Comparison of ENCODE assay signal across 8 cellular contexts in genomic region chr2:47401789-47402554, GRCh38. TPM values are rescaled to one million over a fixed set of nuclear protein-coding genes. Genes with fewer than 3 reads are reported as not detected.
A peak's percentile ranks its signal among the peaks of the same experiment; 100 is the strongest.
DNase-seq lines count a peak whose midpoint lies in the region; ATAC-seq, FAIRE-seq and TF ChIP-seq lines count a peak whose summit lies in the region.

No MANE protein-coding gene starts in this region.

- H3K9ac ChIP-seq in NT2/D1 (ENCODE audit: insufficient read length, low read depth) (peak overlapping the region; percentile 76), H1 (replicated peaks in 1 of 4; ENCODE audit: extremely low read depth in 1 of 4, low read depth in 3 of 4, low read length in 3 of 4) (peak overlapping the region in 3 of 4 experiments; percentile 22 to 91 (median 60); a peak in 5 of 7 replicates)

- H3K4me1 ChIP-seq in Caco-2 (peaks cover 6% of the 10 kb centered on the region), NT2/D1 (ENCODE audit: insufficient read depth, insufficient read length) (no peaks in the 10 kb centered on the region), H1 (replicated peaks in 1 of 4; ENCODE audit: control insufficient read depth in 3 of 4, insufficient read depth in 4 of 4, low read length in 3 of 4) (peaks cover 1 to 7% (median 5%) of the 10 kb centered on the region in 4 experiments; a peak in 5 of 7 replicates), neutrophil (ENCODE audit: control insufficient read depth in 1 of 2, insufficient read depth in 1 of 2, low read depth in 1 of 2, low read length in 1 of 2) (peaks cover 18 to 21% of the 10 kb centered on the region in 2 experiments)

- peaks cover 8% of the 10 kb centered on the region for H3K23me2 ChIP-seq in H1 (ENCODE audit: low read depth, low read length)

- 0 out of 2 replicates have a peak overlapping the region, but pooled peaks have one; percentile 26 for H2AFZ ChIP-seq in H1 (ENCODE audit: low read length)

- H2BK15ac ChIP-seq in H1 (ENCODE audit: low read length) = peak overlapping the region; percentile 53; the same call in 1 of the 2 replicates

- H3K23ac ChIP-seq in H1 (ENCODE audit: insufficient read length) = no peak overlapping the region

- no TSS peak for BruUV-seq in Caco-2 (replicated peaks; lab: Mats Ljungman, UMichigan)

- no peaks in the 10 kb centered on the region for H3K27me3 ChIP-seq in Caco-2 (replicated peaks; ENCODE audit: control insufficient read depth, insufficient read depth, low read length)
- no peaks in the 10 kb centered on the region for H3K27me3 ChIP-seq in NT2/D1 (ENCODE audit: insufficient read depth, insufficient read length)
- no peaks in the 10 kb centered on the region for H3K27me3 ChIP-seq in H1 (replicated peaks in 1 of 4; ENCODE audit: control insufficient read depth in 3 of 4, extremely low read depth in 1 of 4, insufficient read depth in 3 of 4, low read length in 3 of 4)
- no peaks in the 10 kb centered on the region for H3K27me3 ChIP-seq in neutrophil

- peak overlapping the region; percentile 54 for H4K5ac ChIP-seq in H1 (ENCODE audit: insufficient read length, low read depth, low read length)

- DNase-seq in Caco-2 (peak in 1 of 2 experiments; percentile 22), NT2/D1 (ENCODE audit: low read depth, low spot score) (no peak), H1 (ENCODE audit: low read depth in 1 of 2, low spot score in 2 of 2) (no peak)
- no peak for DNase-seq in effector CD4-positive, alpha-beta T cell

- TF ChIP-seq CTCF in Caco-2 (IDR thresholded peaks at IDR 0.05; ENCODE audit: insufficient read depth in 1 of 2, low read depth in 1 of 2, low read length in 1 of 2, severe bottlenecking in 1 of 2, unreplicated experiment in 1 of 2) (no peak), H1 (IDR thresholded peaks at IDR 0.05; ENCODE audit: control extremely low read depth in 1 of 3, insufficient read depth in 1 of 3, low read depth in 1 of 3, low read length in 3 of 3) (no peak), neutrophil (IDR thresholded peaks at IDR 0.05) (no peak)

- H2BK120ac ChIP-seq in H1 (replicated peaks; ENCODE audit: low read depth, low read length) = no peak overlapping the region

- H2BK20ac ChIP-seq in H1 (ENCODE audit: low read length) = no peak overlapping the region; the same call in 1 of the 2 replicates

- peaks cover 9% of the 10 kb centered on the region for H3K4me1 Mint-ChIP-seq in Caco-2 (ENCODE audit: low read depth, unreplicated experiment)

- no peak for TF ChIP-seq RAD21 in H1 (IDR thresholded peaks at IDR 0.05 in 1 of 2, conservative IDR thresholded peaks at IDR 0.05 in 1 of 2; ENCODE audit: low read depth in 2 of 2, low read length in 2 of 2)

- 0 out of 2 replicates have a peak, but pooled peaks cover 2% of the 10 kb centered on the region for H3K79me1 ChIP-seq in H1 (ENCODE audit: low read depth, low read length)

- POLR2A ChIA-PET in Caco-2 (lab: Charles Lee) (interaction anchor here (0.6 to 2.5 kb wide), 4 partner anchors 57 to 437 kb away, joined by 3 to 18 read pairs (median 7); no protein-coding TSS in a partner anchor), H1 (lab: Charles Lee; ENCODE audit: partially characterized antibody) (interaction anchor here (0.6 to 3.8 kb wide), 13 partner anchors 9 to 381 kb away, joined by 3 to 31 read pairs (median 5); partner anchors contain the start of gene MSH6)

- no peak overlapping the region for H4K8ac ChIP-seq in H1 (ENCODE audit: extremely low read depth, insufficient read depth, low read length)

- TF ChIP-seq POLR2A in H1 (IDR thresholded peaks at IDR 0.05; ENCODE audit: control extremely low read depth in 1 of 2, low read depth in 2 of 2, low read length in 2 of 2) = no peak

- peak overlapping the region; percentile 89; the same call in 1 of the 2 replicates for H2BK5ac ChIP-seq in H1 (ENCODE audit: low read depth, low read length)

- no peak overlapping the region for H2AK5ac ChIP-seq in H1 (ENCODE audit: low read depth, low read length)

- H3K27ac Mint-ChIP-seq in Caco-2 (ENCODE audit: unreplicated experiment) = peak overlapping the region; percentile 91

- H3K14ac ChIP-seq in H1 (ENCODE audit: insufficient read length) = no peak overlapping the region

- H2BK12ac ChIP-seq in H1 (ENCODE audit: low read depth, low read length) = peak overlapping the region; percentile 98

- peaks cover 29 to 39% of the 10 kb centered on the region in 2 experiments for H3K79me2 ChIP-seq in H1 (ENCODE audit: control insufficient read depth in 1 of 2, insufficient read depth in 2 of 2, low read length in 2 of 2)

- H4K20me1 ChIP-seq in H1 (replicated peaks in 1 of 2; ENCODE audit: control insufficient read depth in 1 of 2, insufficient read depth in 2 of 2, low read length in 2 of 2) = peaks cover 0 to 1% of the 10 kb centered on the region in 2 experiments

- peak overlapping the region; percentile 24; the same call in 1 of the 2 replicates for H3K27ac ChIP-seq in H1 (ENCODE audit: low read depth, low read length)
- H3K27ac ChIP-seq in neutrophil = no peak overlapping the region

- no peaks in the 10 kb centered on the region for H3K27me3 Mint-ChIP-seq in Caco-2 (ENCODE audit: insufficient read depth, unreplicated experiment)

- peak overlapping the region; percentile 85 for H3K4me3 ChIP-seq in Caco-2 (ENCODE audit: low read depth, low read length)
- H3K4me3 ChIP-seq in NT2/D1 (ENCODE audit: insufficient read length, low read depth) = peak overlapping the region; percentile 91
- peak overlapping the region; percentile 67 to 92 (median 88); a peak in 7 of 8 replicates for H3K4me3 ChIP-seq in H1 (ENCODE audit: extremely low read depth in 1 of 4, insufficient read depth in 2 of 4, low read depth in 3 of 4, low read length in 4 of 4)
- H3K4me3 ChIP-seq in neutrophil (ENCODE audit: low read depth in 1 of 2, low read length in 1 of 2) = peak overlapping the region; percentile 96 to 97

- H4K91ac ChIP-seq in H1 (replicated peaks; ENCODE audit: insufficient read length, low read length) = peak overlapping the region; percentile 96

- ATAC-seq in HG03432 (IDR thresholded peaks at IDR 0.05; ENCODE audit: unreplicated experiment) (no peak), GM18519 (IDR thresholded peaks at IDR 0.05; ENCODE audit: low FRiP score, unreplicated experiment) (no peak), GM21360 (IDR thresholded peaks at IDR 0.05; ENCODE audit: unreplicated experiment) (no peak)

- FAIRE-seq in H1 (lab: Jason Lieb, UNC) = no peak

- CTCF ChIA-PET in Caco-2 (lab: Charles Lee) (interaction anchor here (0.8 to 1.4 kb wide), 5 partner anchors 14 to 366 kb away, joined by 3 to 19 read pairs (median 10); no protein-coding TSS in a partner anchor), H1 (lab: Charles Lee; ENCODE audit: partially characterized antibody) (interaction anchor here (0.9 to 2.2 kb wide), 12 partner anchors 11 to 751 kb away, joined by 3 to 8 read pairs (median 3); no protein-coding TSS in a partner anchor)

- H3K36me3 Mint-ChIP-seq in Caco-2 (ENCODE audit: insufficient read depth, unreplicated experiment) = peaks cover 34% of the 10 kb centered on the region

- H3K36me3 ChIP-seq in Caco-2 (ENCODE audit: control insufficient read depth, insufficient read depth, low read length) (no peaks in the 10 kb centered on the region), NT2/D1 (ENCODE audit: insufficient read depth, insufficient read length, low read length) (peaks cover 21% of the 10 kb centered on the region), H1 (ENCODE audit: control insufficient read depth in 2 of 4, insufficient read depth in 4 of 4, low read length in 3 of 4) (peaks cover 0 to 11% (median 6%) of the 10 kb centered on the region in 4 experiments; a peak in 2 of 8 replicates), neutrophil (no peaks in the 10 kb centered on the region)

- H3K56ac ChIP-seq in H1 (replicated peaks; ENCODE audit: insufficient read length, low read depth, low read length) = peak overlapping the region; percentile 62

- H3K4me3 Mint-ChIP-seq in Caco-2 (ENCODE audit: unreplicated experiment) = peak overlapping the region; percentile 97

- intact Hi-C loops in Caco-2 (cut with micrococcal nuclease; ENCODE audit: unreplicated experiment) = no loop called here

- H3K9me3 ChIP-seq in Caco-2 = no peaks in the 10 kb centered on the region
- peaks cover 10% of the 10 kb centered on the region; the same call in 1 of the 2 replicates for H3K9me3 ChIP-seq in NT2/D1 (ENCODE audit: insufficient read depth, low read length)
- peaks cover 0 to 9% of the 10 kb centered on the region in 2 experiments; a peak in 3 of 4 replicates for H3K9me3 ChIP-seq in H1 (ENCODE audit: insufficient read depth in 2 of 2, low read depth in 1 of 2, low read length in 1 of 2)
- H3K9me3 ChIP-seq in neutrophil = no peaks in the 10 kb centered on the region

- no peak for TF ChIP-seq EP300 in H1 (IDR thresholded peaks at IDR 0.05; ENCODE audit: borderline replicate concordance in 1 of 2, low read depth in 2 of 2, low read length in 2 of 2)

- no peaks in the 10 kb centered on the region for H3K9me3 Mint-ChIP-seq in Caco-2 (ENCODE audit: unreplicated experiment)

- H3K4ac ChIP-seq in H1 (replicated peaks; ENCODE audit: insufficient read length, low read depth, low read length) = peak overlapping the region; percentile 99

- H3K18ac ChIP-seq in H1 (ENCODE audit: extremely low read depth, low read length) = peak overlapping the region; percentile 85

- H3K4me2 ChIP-seq in H1 (ENCODE audit: insufficient read depth in 1 of 2, low read depth in 2 of 2, low read length in 2 of 2) = peak overlapping the region; percentile 68 to 78

- 64% methylated on average over 36 of the region's 36 CpGs; no CpG with 5 or more reads in 1 of the 2 experiments for WGBS in H1 (ENCODE audit: extremely low coverage in 1 of 2, insufficient coverage in 1 of 2, insufficient read length in 1 of 2, insufficient replicate concordance in 2 of 2, low coverage in 1 of 2, low lambda C conversion rate in 2 of 2, missing lambda C conversion rate in 1 of 2), 2 experiments

RNA-seq across cellular contexts. Expression of gene MSH2, which starts 1.0 kb away (rescaled TPM):
- total RNA-seq in Caco-2 (2022) = 70.5 and 72.5 TPM in 2 replicates
- total RNA-seq in H1 (2021; fragmentation: NEBNext Ultra II Directional; extraction: Animal tissue kit (Norgen Biotek cat#: 25700)) = 204 and 228 TPM in 2 replicates
- 31.8 and 64.1 TPM in 2 replicates for polyA plus RNA-seq in H1 (2011; rRNA removed)
- 85.5 TPM for polyA plus RNA-seq in H1 (2011; cell fraction: cytosol; rRNA removed)
- 32.0 TPM for polyA plus RNA-seq in H1 (2011; cell fraction: nucleus; rRNA removed)
- 105 to 229 TPM (median 123 TPM) in 4 replicates for polyA plus RNA-seq in H1 (2012, experiment 1 of 2)
- 11.7 TPM for polyA plus RNA-seq in H1 (2012, experiment 2 of 2)
- polyA plus RNA-seq in H1 (2013, experiment 1 of 2) = 117 TPM
- polyA plus RNA-seq in H1 (2013, experiment 2 of 2) = 125 TPM
- 88.6 and 131 TPM in 2 replicates for polyA minus RNA-seq in H1 (2011; rRNA and poly(A)+ RNA removed)
- polyA minus RNA-seq in H1 (2011; cell fraction: cytosol; rRNA and poly(A)+ RNA removed) = 84.8 TPM
- polyA minus RNA-seq in H1 (2011; cell fraction: nucleus; rRNA and poly(A)+ RNA removed) = 88.8 TPM

RNA-seq across cellular contexts. Expression of gene EPCAM, which starts 32.9 kb away (rescaled TPM):
- total RNA-seq in Caco-2 (2022) = 710 and 751 TPM in 2 replicates
- 212 and 218 TPM in 2 replicates for total RNA-seq in H1 (2021; fragmentation: NEBNext Ultra II Directional; extraction: Animal tissue kit (Norgen Biotek cat#: 25700))
- 37.7 and 40.3 TPM in 2 replicates for polyA plus RNA-seq in H1 (2011; rRNA removed)
- polyA plus RNA-seq in H1 (2011; cell fraction: cytosol; rRNA removed) = 103 TPM
- polyA plus RNA-seq in H1 (2011; cell fraction: nucleus; rRNA removed) = 30.8 TPM
- 108 to 225 TPM (median 124 TPM) in 4 replicates for polyA plus RNA-seq in H1 (2012, experiment 1 of 2)
- polyA plus RNA-seq in H1 (2012, experiment 2 of 2) = 45.3 TPM
- polyA plus RNA-seq in H1 (2013, experiment 1 of 2) = 257 TPM
- 290 TPM for polyA plus RNA-seq in H1 (2013, experiment 2 of 2)
- polyA minus RNA-seq in H1 (2011; rRNA and poly(A)+ RNA removed) = 52.2 and 54.2 TPM in 2 replicates
- polyA minus RNA-seq in H1 (2011; cell fraction: cytosol; rRNA and poly(A)+ RNA removed) = 99.4 TPM
- 42.2 TPM for polyA minus RNA-seq in H1 (2011; cell fraction: nucleus; rRNA and poly(A)+ RNA removed)
